Comparison of ENCODE assay signal across 23 cellular contexts in the genomic region with DNA sequence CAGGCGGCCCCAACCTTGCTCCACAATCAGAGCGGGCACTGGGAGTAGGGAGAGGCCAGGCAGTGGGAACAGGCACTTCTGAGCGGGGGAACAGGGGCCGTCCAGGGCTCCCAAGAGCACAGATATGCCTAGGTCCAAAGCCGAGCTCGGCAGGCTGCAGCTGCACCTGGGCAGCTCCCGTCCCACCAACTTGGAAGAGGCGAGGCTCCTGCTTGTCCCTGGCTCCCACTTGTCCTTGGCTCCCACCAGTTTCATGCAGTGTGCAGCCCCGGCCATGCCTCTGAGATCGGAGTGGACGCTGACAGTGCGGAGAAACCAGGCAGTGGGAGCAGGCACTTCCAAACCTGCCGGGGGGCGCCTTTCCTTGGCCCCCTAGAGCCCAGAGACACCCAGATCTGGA.
"Had no signal": no experiment of that assay in that cellular context is flagged by ENCODE, and none has a peak within 500 bp of the region (broad histone marks: within the 10 kb centered on the region; RNA-seq: fewer than 3 reads in every experiment).

No MANE protein-coding gene starts in this region.

- DNase-seq: stimulated activated CD4-positive, alpha-beta T cell treated with anti-CD3 and anti-CD28 coated beads, Interleukin-2, amount 100 ng/mL, for 48 hours; stimulated activated CD4-positive, alpha-beta T cell treated with anti-CD3 and anti-CD28 coated beads, Interleukin-4, amount 100 ng/mL, for 1 hour; stimulated activated CD4-positive, alpha-beta T cell treated with anti-CD3 and anti-CD28 coated beads, Interleukin-4, amount 100 ng/mL, for 24 hours; stimulated activated CD4-positive, alpha-beta T cell treated with anti-CD3 and anti-CD28 coated beads, Interleukin-4, amount 100 ng/mL, for 4 hours; stimulated activated CD8-positive, alpha-beta memory T cell treated with anti-CD3 and anti-CD28 coated beads, Interleukin-4, amount 100 ng/mL, for 48 hours; stimulated activated naive B cell treated with anti-CD40 and anti-IgM and Interleukin-4, amounts not matched to agents 10 μg/mL and 1 μg/mL and 100 μg/mL, for 72 hours; stimulated activated naive CD4-positive, alpha-beta T cell; stimulated activated naive CD4-positive, alpha-beta T cell treated with Interleukin-2 at 50 U/mL for 16 hours; stimulated activated naive CD8-positive, alpha-beta T cell treated with anti-CD3 and anti-CD28 coated beads, Interleukin-15, amount 100 ng/mL, for 72 hours; stimulated activated naive CD8-positive, alpha-beta T cell treated with anti-CD3 and anti-CD28 coated beads, Interleukin-15, Interleukin-2, amounts not matched to agents 100 U/mL and 50 U/mL, for 24 hours; stomach; substantia nigra; testis; thyroid gland; tibial artery; transverse colon; trophoblast cell; upper lobe of right lung; uterus had no signal

- H3K27me3 Mint-ChIP-seq: stimulated activated memory B cell treated with anti-CD40 and anti-IgM and Interleukin-4, amounts not matched to agents 10 μg/mL and 1 μg/mL and 100 μg/mL, for 72 hours; stimulated activated naive CD8-positive, alpha-beta T cell treated with anti-CD3 and anti-CD28 coated beads, Interleukin-15, amount 100 ng/mL, for 72 hours; type B pancreatic cell had no signal

- H3K27ac Mint-ChIP-seq: stimulated activated effector memory CD8-positive, alpha-beta T cell treated with anti-CD3 and anti-CD28 coated beads, Interleukin-12 subunit alpha, Interleukin-12 subunit beta, amount 100 ng/mL, for 72 hours; stimulated activated memory B cell treated with anti-CD40 and anti-IgM and Interleukin-4, amounts not matched to agents 10 μg/mL and 1 μg/mL and 100 μg/mL, for 72 hours; stimulated activated naive B cell treated with anti-CD40 and anti-IgM and Interleukin-4, amounts not matched to agents 10 μg/mL and 1 μg/mL and 100 μg/mL, for 72 hours; stimulated activated naive CD8-positive, alpha-beta T cell treated with anti-CD3 and anti-CD28 coated beads, Interleukin-15, amount 100 ng/mL, for 72 hours; stimulated activated naive CD8-positive, alpha-beta T cell treated with anti-CD3 and anti-CD28 coated beads, Interleukin-15, Interleukin-2, amounts not matched to agents 100 ng/mL and 50 ng/mL, for 24 hours; type B pancreatic cell had no signal

- H3K9me3 Mint-ChIP-seq: stimulated activated effector memory CD8-positive, alpha-beta T cell treated with anti-CD3 and anti-CD28 coated beads, Interleukin-12 subunit alpha, Interleukin-12 subunit beta, amount 100 ng/mL, for 72 hours; stimulated activated naive CD8-positive, alpha-beta T cell treated with anti-CD3 and anti-CD28 coated beads, Interleukin-15, Interleukin-2, amounts not matched to agents 100 ng/mL and 50 ng/mL, for 24 hours; type B pancreatic cell had no signal

- H3K36me3 Mint-ChIP-seq: stimulated activated effector memory CD8-positive, alpha-beta T cell treated with anti-CD3 and anti-CD28 coated beads, Interleukin-12 subunit alpha, Interleukin-12 subunit beta, amount 100 ng/mL, for 72 hours; stimulated activated memory B cell treated with anti-CD40 and anti-IgM and Interleukin-4, amounts not matched to agents 10 μg/mL and 1 μg/mL and 100 μg/mL, for 72 hours; type B pancreatic cell had no signal

- H3K4me1 Mint-ChIP-seq: stimulated activated effector memory CD8-positive, alpha-beta T cell treated with anti-CD3 and anti-CD28 coated beads, Interleukin-12 subunit alpha, Interleukin-12 subunit beta, amount 100 ng/mL, for 72 hours; stimulated activated naive CD8-positive, alpha-beta T cell treated with anti-CD3 and anti-CD28 coated beads, Interleukin-15, amount 100 ng/mL, for 72 hours had no signal

- H3K4me3 Mint-ChIP-seq: stimulated activated effector memory CD8-positive, alpha-beta T cell treated with anti-CD3 and anti-CD28 coated beads, Interleukin-12 subunit alpha, Interleukin-12 subunit beta, amount 100 ng/mL, for 72 hours; stimulated activated memory B cell treated with anti-CD40 and anti-IgM and Interleukin-4, amounts not matched to agents 10 μg/mL and 1 μg/mL and 100 μg/mL, for 72 hours; stimulated activated naive B cell treated with anti-CD40 and anti-IgM and Interleukin-4, amounts not matched to agents 10 μg/mL and 1 μg/mL and 100 μg/mL, for 72 hours; stimulated activated naive CD8-positive, alpha-beta T cell treated with anti-CD3 and anti-CD28 coated beads, Interleukin-15, amount 100 ng/mL, for 72 hours; stimulated activated naive CD8-positive, alpha-beta T cell treated with anti-CD3 and anti-CD28 coated beads, Interleukin-15, Interleukin-2, amounts not matched to agents 100 ng/mL and 50 ng/mL, for 24 hours; type B pancreatic cell had no signal
